In genomic region chr15:59131456-59131855, GRCh38 we compare ENCODE assay signal across 25 cellular contexts.
"Had no signal": no experiment of that assay in that cellular context is flagged by ENCODE, and none has a peak within 500 bp of the region (broad histone marks: within the 10 kb centered on the region; RNA-seq: fewer than 3 reads in every experiment).

No MANE protein-coding gene starts in this region.

- H3K4me1 ChIP-seq: lower lobe of right lung, parathyroid adenoma, right atrium auricular region, suprapubic skin, vagina had no signal

- H3K9me3 ChIP-seq: lower lobe of right lung, neutrophil, right atrium auricular region, vagina had no signal

- H3K4me2 ChIP-seq: smooth muscle cell had no signal

- H2AFZ ChIP-seq: parathyroid adenoma had no signal

- H3K27me3 Mint-ChIP-seq: naive B cell; natural killer cell treated with Interleukin-12 subunit alpha and Interleukin-12 subunit beta and Interleukin-15 and Interleukin-18, amount 100 ng/mL, for 72 hours; progenitor cell of endocrine pancreas; stimulated activated memory B cell treated with anti-CD40 and anti-IgM and Interleukin-4, amounts not matched to agents 10 μg/mL and 1 μg/mL and 100 μg/mL, for 72 hours; stimulated activated naive CD8-positive, alpha-beta T cell treated with anti-CD3 and anti-CD28 coated beads, Interleukin-15, Interleukin-2, amounts not matched to agents 100 ng/mL and 50 ng/mL, for 24 hours had no signal

- H3K79me2 ChIP-seq: parathyroid adenoma had no signal

- ATAC-seq: left ventricle myocardium superior; lower lobe of right lung; natural killer cell treated with Interleukin-12 subunit alpha and Interleukin-12 subunit beta and Interleukin-15 and Interleukin-18, amount 100 ng/mL, for 72 hours; sciatic nerve; stimulated activated memory B cell treated with anti-CD40 and anti-IgM and Interleukin-4, amounts not matched to agents 10 μg/mL and 1 μg/mL and 100 μg/mL, for 72 hours had no signal

- H3K4me1 Mint-ChIP-seq: neural crest cell had no signal

- H3K27ac ChIP-seq: coronary artery, lower lobe of right lung, neutrophil, parathyroid adenoma, right atrium auricular region, suprapubic skin, vagina had no signal

- H3K9ac ChIP-seq: parathyroid adenoma had no signal

- H3K4me3 Mint-ChIP-seq: natural killer cell treated with Interleukin-12 subunit alpha and Interleukin-12 subunit beta and Interleukin-15 and Interleukin-18, amount 100 ng/mL, for 72 hours; neural crest cell; stimulated activated memory B cell treated with anti-CD40 and anti-IgM and Interleukin-4, amounts not matched to agents 10 μg/mL and 1 μg/mL and 100 μg/mL, for 72 hours; stimulated activated naive CD8-positive, alpha-beta T cell treated with anti-CD3 and anti-CD28 coated beads, Interleukin-15, Interleukin-2, amounts not matched to agents 100 ng/mL and 50 ng/mL, for 24 hours had no signal

- DNase-seq: dermis blood vessel endothelial cell; effector memory CD4-positive, alpha-beta T cell; left ventricle myocardium superior; lower lobe of right lung; naive B cell; stimulated activated CD4-positive, alpha-beta T cell treated with anti-CD3 and anti-CD28 coated beads, Interleukin-12 subunit alpha, Interleukin-12 subunit beta, amount 100 ng/mL, for 4 hours; stimulated activated CD4-positive, alpha-beta T cell treated with anti-CD3 and anti-CD28 coated beads, Interleukin-1b, Interleukin-23, amount 100 ng/mL, for 48 hours; stimulated activated CD4-positive, alpha-beta T cell treated with anti-CD3 and anti-CD28 coated beads, Interleukin-4, amount 100 ng/mL, for 1 hour; trophoblast cell had no signal

- FAIRE-seq: endometrium, frontal cortex, keratinocyte had no signal

- H3K27me3 ChIP-seq: neutrophil, right atrium auricular region, suprapubic skin, vagina had no signal

- H3K27ac Mint-ChIP-seq: natural killer cell treated with Interleukin-12 subunit alpha and Interleukin-12 subunit beta and Interleukin-15 and Interleukin-18, amount 100 ng/mL, for 72 hours; progenitor cell of endocrine pancreas; stimulated activated memory B cell treated with anti-CD40 and anti-IgM and Interleukin-4, amounts not matched to agents 10 μg/mL and 1 μg/mL and 100 μg/mL, for 72 hours; stimulated activated naive CD8-positive, alpha-beta T cell treated with anti-CD3 and anti-CD28 coated beads, Interleukin-15, Interleukin-2, amounts not matched to agents 100 ng/mL and 50 ng/mL, for 24 hours had no signal

- H3K4me3 ChIP-seq: coronary artery, lower lobe of right lung, right atrium auricular region, smooth muscle cell, suprapubic skin, vagina had no signal
